In genomic region chr5:158992104-158992740, GRCh38 we compare ENCODE assay signal across 13 cellular contexts.
DNase-seq lines count a peak whose midpoint lies in the region; FAIRE-seq and TF ChIP-seq lines count a peak whose summit lies in the region.
"Had no signal": no experiment of that assay in that cellular context is flagged by ENCODE, and none has a peak within 500 bp of the region (broad histone marks: within the 10 kb centered on the region; RNA-seq: fewer than 3 reads in every experiment).

No MANE protein-coding gene starts in this region.

- TF ChIP-seq POLR2A in stomach (IDR thresholded peaks at IDR 0.05): no peak

- no peaks in the 10 kb centered on the region for H3K9me3 ChIP-seq in skeletal muscle satellite cell (replicated peaks; ENCODE audit: low read length)
- no peaks in the 10 kb centered on the region for H3K9me3 ChIP-seq in stomach

- H3K4me1 ChIP-seq in skeletal muscle satellite cell (ENCODE audit: control insufficient read depth, insufficient read depth, low read length): peaks cover 41% of the 10 kb centered on the region
- peaks cover 0 to 14% (median 0%) of the 10 kb centered on the region in 4 donors for H3K4me1 ChIP-seq in stomach

- peak overlapping the region; percentile 72 for H3K4me2 ChIP-seq in skeletal muscle satellite cell (ENCODE audit: low read length)

- peak overlapping the region; percentile 29 for H3K4me3 ChIP-seq in skeletal muscle satellite cell (ENCODE audit: low read length)
- H3K4me3 ChIP-seq in stomach: no peak overlapping the region

- H3K9ac ChIP-seq in skeletal muscle satellite cell (ENCODE audit: low read depth, low read length): peak overlapping the region; percentile 47

- TF ChIP-seq CTCF in stomach (IDR thresholded peaks at IDR 0.05): no peak

- H3K36me3 ChIP-seq in skeletal muscle satellite cell (ENCODE audit: insufficient read depth, low read length) (no peaks in the 10 kb centered on the region), stomach (no peaks in the 10 kb centered on the region)

- H3K27ac ChIP-seq in caudate nucleus (ENCODE audit: low read depth, low read length): no peak overlapping the region
- H3K27ac ChIP-seq in stomach: peak overlapping the region in 1 of 5 donors; percentile 1

- intact Hi-C loops in stomach (cut with DNase I; ENCODE audit: low total_unique reads): no loop called here

- no peak for TF ChIP-seq EP300 in stomach (IDR thresholded peaks at IDR 0.05)

- no peaks in the 10 kb centered on the region for H3K27me3 ChIP-seq in skeletal muscle satellite cell (ENCODE audit: control insufficient read depth, insufficient read depth, low read length)
- peaks cover 0 to 2% (median 0%) of the 10 kb centered on the region in 3 donors for H3K27me3 ChIP-seq in stomach

- peak; percentile 48 for FAIRE-seq in GM18507 (lab: Jason Lieb, UNC)
- FAIRE-seq: islet of Langerhans had no signal

- WGBS in stomach, 5 donors: 37 to 48% (median 45%) methylated on average over 3 of the region's 3 CpGs

- DNase-seq in GM18507 (ENCODE audit: extremely low spot score, insufficient read length, low read depth) (no peak), NCI-H69 (lab: John Stamatoyannopoulos, UW) (peak; percentile 50), fibroblast of gingiva (ENCODE audit: low read depth) (peak; percentile 98), caudate nucleus (lab: John Stamatoyannopoulos, UW) (no peak), stomach (no peak), hypothalamus (lab: John Stamatoyannopoulos, UW) (no peak)
- no peak for DNase-seq in activated CD8-positive, alpha-beta memory T cell treated with anti-CD3 and anti-CD28 coated beads, Interleukin-2, amount 50 U/mL, for 48 hours
- DNase-seq: activated CD8-positive, alpha-beta T cell treated with anti-CD3 and anti-CD28 coated beads, Interleukin-2, amount 10 ng/mL, durations not matched to agents 7 days and 5 days; activated effector memory CD4-positive, alpha-beta T cell treated with Interleukin-2 at 50 U/mL for 16 hours; GDM1; NCI-H2171 had no signal

Comparison
In these comparisons a context has a peak if more than half of its experiments do, and no peak if none do; other contexts are left out.
1. DNase-seq: peak in NCI-H69 (single experiment) and fibroblast of gingiva (single experiment); none in GM18507 (single experiment), activated CD8-positive, alpha-beta memory T cell treated with anti-CD3 and anti-CD28 coated beads, Interleukin-2, amount 50 U/mL, for 48 hours (single experiment), caudate nucleus (0 of 61), stomach (single experiment) and hypothalamus (0 of 51).